ENCODE assay signal across 15 cellular contexts in the genomic region with DNA sequence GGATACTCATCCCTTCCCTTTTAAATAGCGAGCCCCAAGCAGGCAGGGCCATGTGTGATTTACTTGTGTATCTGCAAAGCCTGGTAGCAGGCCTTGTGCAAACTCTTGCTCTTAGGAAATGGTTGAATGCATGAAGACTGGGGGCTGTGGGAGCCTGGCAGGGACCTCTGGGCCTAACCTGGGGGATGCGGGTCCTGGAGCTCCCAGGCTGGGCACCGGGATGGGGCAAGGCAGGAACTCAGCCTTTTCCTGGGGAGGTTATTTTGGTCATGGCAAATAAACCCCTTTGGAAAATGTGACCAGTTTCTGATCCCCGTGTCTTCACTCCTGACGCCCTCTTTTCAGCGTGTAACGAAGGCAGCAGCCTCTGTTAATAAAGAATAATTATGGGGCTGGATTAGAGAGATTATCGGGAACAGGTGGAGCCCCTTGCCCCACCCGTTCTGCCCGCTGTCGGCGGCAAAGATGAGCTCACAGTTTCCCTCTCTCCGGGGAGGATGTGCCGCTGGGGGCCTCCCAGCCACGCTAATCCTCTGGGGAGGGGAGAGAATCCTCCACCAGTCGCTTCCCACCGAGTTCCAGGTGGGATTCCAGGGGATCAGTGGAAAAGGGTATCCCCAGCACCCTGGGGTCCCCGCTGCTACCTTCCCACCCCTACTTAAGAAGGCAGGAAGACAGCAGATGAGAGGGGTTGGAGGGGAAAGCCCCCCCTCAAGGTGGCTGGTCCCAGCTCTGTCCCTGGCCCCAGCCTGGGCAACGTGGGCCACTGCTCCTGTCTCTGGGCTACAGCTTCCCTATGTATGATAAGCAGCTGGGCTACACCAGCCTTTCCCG.
"Had no signal": no experiment of that assay in that cellular context is flagged by ENCODE, and none has a peak within 500 bp of the region (broad histone marks: within the 10 kb centered on the region; RNA-seq: fewer than 3 reads in every experiment).

No MANE protein-coding gene starts in this region.

- H3K27me3 ChIP-seq: thyroid gland had no signal

- H3K27ac Mint-ChIP-seq: activated B cell treated with CpG ODN at 0.5 μM for 24 hours; activated CD4-positive, alpha-beta T cell treated with anti-CD3 and anti-CD28 coated beads, Interleukin-2, amount 10 ng/mL, durations not matched to agents 24 days and 14 days; memory B cell had no signal

- H3K4me3 ChIP-seq: colonic mucosa, gastroesophageal sphincter, left ventricle myocardium inferior, pancreas, smooth muscle cell, thyroid gland had no signal

- H3K4me2 ChIP-seq: smooth muscle cell had no signal

- H3K9me3 Mint-ChIP-seq: activated B cell treated with CpG ODN at 0.5 μM for 24 hours; activated CD4-positive, alpha-beta T cell treated with anti-CD3 and anti-CD28 coated beads, Interleukin-2, amount 10 ng/mL, durations not matched to agents 24 days and 14 days; memory B cell; neural crest cell; stimulated activated effector memory CD8-positive, alpha-beta T cell treated with anti-CD3 and anti-CD28 coated beads, Interleukin-12 subunit alpha, Interleukin-12 subunit beta, amount 100 ng/mL, for 72 hours had no signal

- H3K9me3 ChIP-seq: colonic mucosa, gastroesophageal sphincter, left ventricle myocardium inferior, pancreas, thyroid gland had no signal

- H3K4me3 Mint-ChIP-seq: activated B cell treated with CpG ODN at 0.5 μM for 24 hours; activated CD4-positive, alpha-beta T cell treated with anti-CD3 and anti-CD28 coated beads, Interleukin-2, amount 10 ng/mL, durations not matched to agents 24 days and 14 days; memory B cell; neural crest cell; stimulated activated effector memory CD8-positive, alpha-beta T cell treated with anti-CD3 and anti-CD28 coated beads, Interleukin-12 subunit alpha, Interleukin-12 subunit beta, amount 100 ng/mL, for 72 hours had no signal

- DNase-seq: activated B cell treated with CpG ODN at 0.5 μM for 24 hours; activated CD4-positive, alpha-beta T cell treated with anti-CD3 and anti-CD28 coated beads, Interleukin-2, amount 10 ng/mL, durations not matched to agents 24 days and 14 days; activated naive CD4-positive, alpha-beta T cell treated with anti-CD3 and anti-CD28 coated beads, Interleukin-2, amount 50 U/mL, for 16 hours; activated T-cell treated with anti-CD3 and anti-CD28 coated beads, Interleukin-2, amount 50 U/mL, for 1 hour; caudate nucleus; colonic mucosa; effector memory CD4-positive, alpha-beta T cell; left ventricle myocardium inferior; thyroid gland had no signal

- H3K36me3 Mint-ChIP-seq: memory B cell had no signal

- ATAC-seq: gastroesophageal sphincter; pancreas; stimulated activated effector memory CD8-positive, alpha-beta T cell treated with anti-CD3 and anti-CD28 coated beads, Interleukin-12 subunit alpha, Interleukin-12 subunit beta, amount 100 ng/mL, for 72 hours had no signal

- H3K27ac ChIP-seq: colonic mucosa, gastroesophageal sphincter, left ventricle myocardium inferior, pancreas, thyroid gland had no signal

- H3K4me1 Mint-ChIP-seq: activated B cell treated with CpG ODN at 0.5 μM for 24 hours; activated CD4-positive, alpha-beta T cell treated with anti-CD3 and anti-CD28 coated beads, Interleukin-2, amount 10 ng/mL, durations not matched to agents 24 days and 14 days; memory B cell; stimulated activated effector memory CD8-positive, alpha-beta T cell treated with anti-CD3 and anti-CD28 coated beads, Interleukin-12 subunit alpha, Interleukin-12 subunit beta, amount 100 ng/mL, for 72 hours had no signal

- H3K36me3 ChIP-seq: colonic mucosa, gastroesophageal sphincter, left ventricle myocardium inferior, pancreas, thyroid gland had no signal

- H3K4me1 ChIP-seq: colonic mucosa, gastroesophageal sphincter, left ventricle myocardium inferior, pancreas had no signal
